ENCODE assay signal across 30 cellular contexts in genomic region chr4:5802565-5802964, GRCh38.
"Had no signal": no experiment of that assay in that cellular context is flagged by ENCODE, and none has a peak within 500 bp of the region (broad histone marks: within the 10 kb centered on the region; RNA-seq: fewer than 3 reads in every experiment).

No MANE protein-coding gene starts in this region.

- H3K36me3 ChIP-seq: breast epithelium, gastrocnemius medialis had no signal

- H3K9me3 Mint-ChIP-seq: activated CD8-positive, alpha-beta T cell treated with anti-CD3 and anti-CD28 coated beads for 36 hours; activated naive CD4-positive, alpha-beta T cell treated with anti-CD3 and anti-CD28 coated beads, Interleukin-2, amount 10 ng/mL, durations not matched to agents 7 days and 5 days; activated naive CD4-positive, alpha-beta T cell treated with anti-CD3 and anti-CD28 coated beads, Interleukin-2, amount 50 U/mL, for 72 hours; activated naive CD8-positive, alpha-beta T cell treated with anti-CD3 and anti-CD28 coated beads, Interleukin-2, amount 10 ng/mL, durations not matched to agents 7 days and 5 days; activated T-cell treated with anti-CD3 and anti-CD28 coated beads, Interleukin-2, amount 50 U/mL, for 4 hours; activated T-helper 17 cell treated with anti-CD3 and anti-CD28 coated beads, Interleukin-2, amount 50 U/mL, for 72 hours; central memory CD8-positive, alpha-beta T cell; effector memory CD8-positive, alpha-beta T cell; WTC11 had no signal

- H3K36me3 Mint-ChIP-seq: activated naive CD4-positive, alpha-beta T cell treated with anti-CD3 and anti-CD28 coated beads, Interleukin-2, amount 10 ng/mL, durations not matched to agents 7 days and 5 days; activated naive CD4-positive, alpha-beta T cell treated with anti-CD3 and anti-CD28 coated beads, Interleukin-2, amount 50 U/mL, for 72 hours; activated naive CD8-positive, alpha-beta T cell treated with anti-CD3 and anti-CD28 coated beads, Interleukin-2, amount 10 ng/mL, durations not matched to agents 7 days and 5 days had no signal

- H3K9me3 ChIP-seq: ascending aorta, breast epithelium, esophagus muscularis mucosa, gastrocnemius medialis, heart left ventricle had no signal

- H3K4me3 Mint-ChIP-seq: activated CD8-positive, alpha-beta T cell treated with anti-CD3 and anti-CD28 coated beads for 36 hours; activated naive CD4-positive, alpha-beta T cell treated with anti-CD3 and anti-CD28 coated beads, Interleukin-2, amount 10 ng/mL, durations not matched to agents 7 days and 5 days; activated naive CD8-positive, alpha-beta T cell treated with anti-CD3 and anti-CD28 coated beads, Interleukin-2, amount 10 ng/mL, durations not matched to agents 7 days and 5 days; activated T-cell treated with anti-CD3 and anti-CD28 coated beads, Interleukin-2, amount 50 U/mL, for 4 hours; activated T-helper 17 cell treated with anti-CD3 and anti-CD28 coated beads, Interleukin-2, amount 50 U/mL, for 72 hours; brain; central memory CD8-positive, alpha-beta T cell; effector memory CD8-positive, alpha-beta T cell; WTC11 had no signal

- H3K4me3 ChIP-seq: ascending aorta, breast epithelium, cardiac muscle cell, esophagus muscularis mucosa, gastrocnemius medialis, heart left ventricle had no signal

- H3K27ac ChIP-seq: ascending aorta, breast epithelium, cardiac muscle cell, esophagus muscularis mucosa, foreskin keratinocyte, gastrocnemius medialis, heart left ventricle had no signal

- H3K27me3 Mint-ChIP-seq: activated CD8-positive, alpha-beta T cell treated with anti-CD3 and anti-CD28 coated beads for 36 hours; activated naive CD4-positive, alpha-beta T cell treated with anti-CD3 and anti-CD28 coated beads, Interleukin-2, amount 10 ng/mL, durations not matched to agents 7 days and 5 days; activated naive CD8-positive, alpha-beta T cell treated with anti-CD3 and anti-CD28 coated beads, Interleukin-2, amount 10 ng/mL, durations not matched to agents 7 days and 5 days; activated T-helper 17 cell treated with anti-CD3 and anti-CD28 coated beads, Interleukin-2, amount 50 U/mL, for 72 hours; central memory CD8-positive, alpha-beta T cell had no signal

- DNase-seq: activated CD4-positive, alpha-beta T cell treated with anti-CD3 and anti-CD28 coated beads for 1 hour; activated CD4-positive, alpha-beta T cell treated with anti-CD3 and anti-CD28 coated beads for 4 hours; activated CD4-positive, alpha-beta T cell treated with anti-CD3 and anti-CD28 coated beads, Interleukin-2, amount 50 U/mL, for 1 hour; activated CD4-positive, alpha-beta T cell treated with anti-CD3 and anti-CD28 coated beads, Interleukin-2, amount 50 U/mL, for 48 hours; activated CD8-positive, alpha-beta memory T cell treated with anti-CD3 and anti-CD28 coated beads for 24 hours; activated CD8-positive, alpha-beta T cell treated with anti-CD3 and anti-CD28 coated beads for 36 hours; activated gamma-delta T cell; activated naive CD4-positive, alpha-beta T cell; activated naive CD4-positive, alpha-beta T cell treated with anti-CD3 and anti-CD28 coated beads, Interleukin-2, amount 10 ng/mL, durations not matched to agents 7 days and 5 days; activated naive CD8-positive, alpha-beta T cell treated with anti-CD3 and anti-CD28 coated beads, Interleukin-2, amount 10 ng/mL, durations not matched to agents 7 days and 5 days; activated T-cell treated with anti-CD3 and anti-CD28 coated beads, Interleukin-2, amount 50 U/mL, for 4 hours; cortex of kidney; dermis blood vessel endothelial cell; effector CD4-positive, alpha-beta T cell; effector memory CD8-positive, alpha-beta T cell; erythroblast; foreskin keratinocyte; gastrocnemius medialis; glutamatergic neuron; heart left ventricle; T-helper 2 cell had no signal

- H3K27me3 ChIP-seq: ascending aorta, breast epithelium, cardiac muscle cell, esophagus muscularis mucosa, foreskin keratinocyte, gastrocnemius medialis, heart left ventricle had no signal

- H3K4me1 ChIP-seq: ascending aorta, breast epithelium, foreskin keratinocyte, gastrocnemius medialis had no signal

- H3K27ac Mint-ChIP-seq: activated CD8-positive, alpha-beta T cell treated with anti-CD3 and anti-CD28 coated beads for 36 hours; activated naive CD4-positive, alpha-beta T cell treated with anti-CD3 and anti-CD28 coated beads, Interleukin-2, amount 10 ng/mL, durations not matched to agents 7 days and 5 days; activated naive CD4-positive, alpha-beta T cell treated with anti-CD3 and anti-CD28 coated beads, Interleukin-2, amount 50 U/mL, for 72 hours; activated naive CD8-positive, alpha-beta T cell treated with anti-CD3 and anti-CD28 coated beads, Interleukin-2, amount 10 ng/mL, durations not matched to agents 7 days and 5 days; brain; effector memory CD8-positive, alpha-beta T cell; WTC11 had no signal

- H3K4me1 Mint-ChIP-seq: activated naive CD4-positive, alpha-beta T cell treated with anti-CD3 and anti-CD28 coated beads, Interleukin-2, amount 10 ng/mL, durations not matched to agents 7 days and 5 days; activated naive CD8-positive, alpha-beta T cell treated with anti-CD3 and anti-CD28 coated beads, Interleukin-2, amount 10 ng/mL, durations not matched to agents 7 days and 5 days; activated T-helper 17 cell treated with anti-CD3 and anti-CD28 coated beads, Interleukin-2, amount 50 U/mL, for 72 hours; brain; central memory CD8-positive, alpha-beta T cell; WTC11 had no signal
